In genomic region chr17:76264755-76265623, GRCh38 we compare ENCODE assay signal across 1 cellular context.
A peak's percentile ranks its signal among the peaks of the same experiment; 100 is the strongest.
TF ChIP-seq lines count a peak whose summit lies in the region.

UBALD2 (plus strand) TSS chr17:76265348; CDS start chr17:76265506, 158 bp downstream.

TF ChIP-seq in K562, 482 proteins besides CTCF, POLR2A, EP300 and RAD21 (continued from another document and continues in another):
- TF ChIP-seq PBX2 (CRISPR knock-in tag; IDR thresholded peaks at IDR 0.05; ENCODE audit: low read depth) (no peak), PBX2 (tag; conservative IDR thresholded peaks at IDR 0.05; ENCODE audit: low read depth) (no peak), CBFA2T2 (conservative IDR thresholded peaks at IDR 0.05) (no peak), ZNF408 (CRISPR knock-in tag; IDR thresholded peaks at IDR 0.05; ENCODE audit: low read depth) (no peak), MXI1 (IDR thresholded peaks at IDR 0.05; ENCODE audit: low read depth, low read length) (no peak; the same call in 1 of the 2 replicates), GATAD2A (IDR thresholded peaks at IDR 0.05) (no peak), NR1H2 (CRISPR knock-in tag; IDR thresholded peaks at IDR 0.05) (no peak), TAF7 (tag; IDR thresholded peaks at IDR 0.05) (no peak), SLC30A9 (CRISPR knock-in tag; IDR thresholded peaks at IDR 0.05) (no peak), SRSF1 (IDR thresholded peaks at IDR 0.05; ENCODE audit: low read depth, low read length) (no peak), ZZZ3 (IDR thresholded peaks at IDR 0.05) (no peak), NR0B1 (IDR thresholded peaks at IDR 0.05; ENCODE audit: partially characterized antibody) (no peak), SRSF7 (optimal IDR thresholded peaks at IDR 0.05; ENCODE audit: low read depth, low read length) (no peak), CREB3 (tag; conservative IDR thresholded peaks at IDR 0.05; ENCODE audit: low read depth) (peak; percentile 74), IRF1 (CRISPR knock-in tag; IDR thresholded peaks at IDR 0.05; ENCODE audit: borderline replicate concordance) (no peak), HBP1 (CRISPR knock-in tag; IDR thresholded peaks at IDR 0.05) (no peak), PRMT5 (CRISPR knock-in tag; IDR thresholded peaks at IDR 0.05) (no peak), AFF4 (CRISPR knock-in tag; IDR thresholded peaks at IDR 0.05) (no peak), DLX4 (CRISPR knock-in tag; IDR thresholded peaks at IDR 0.05) (no peak), THAP12 (CRISPR knock-in tag; IDR thresholded peaks at IDR 0.05) (peak; percentile 69; the same call in 1 of the 2 replicates), E2F5 (CRISPR knock-in tag; IDR thresholded peaks at IDR 0.05) (no peak), KDM4B (IDR thresholded peaks at IDR 0.05; ENCODE audit: borderline replicate concordance in 2 of 2, low read depth in 1 of 2) (no peak), NFXL1 (CRISPR knock-in tag; IDR thresholded peaks at IDR 0.05) (no peak), HMG20B (CRISPR knock-in tag; IDR thresholded peaks at IDR 0.05) (no peak), FOXK1 (CRISPR knock-in tag; IDR thresholded peaks at IDR 0.05; ENCODE audit: borderline replicate concordance) (no peak), GATA2 (CRISPR knock-in tag; IDR thresholded peaks at IDR 0.05) (no peak), ZNF655 (CRISPR knock-in tag; IDR thresholded peaks at IDR 0.05) (no peak), MEF2D (tag; conservative IDR thresholded peaks at IDR 0.05; ENCODE audit: low read depth) (no peak), LARP7 (IDR thresholded peaks at IDR 0.05) (no peak), ETV5 (CRISPR knock-in tag; IDR thresholded peaks at IDR 0.05; ENCODE audit: low read depth) (no peak), PRDM10 (IDR thresholded peaks at IDR 0.05; ENCODE audit: partially characterized antibody) (peak; percentile 75), ZNF436 (CRISPR knock-in tag; IDR thresholded peaks at IDR 0.05) (no peak), THRAP3 (IDR thresholded peaks at IDR 0.05; ENCODE audit: borderline replicate concordance) (no peak), ZNF449 (CRISPR knock-in tag; IDR thresholded peaks at IDR 0.05) (peak; percentile 59; the same call in 1 of the 2 replicates), HMG20A (CRISPR knock-in tag; conservative IDR thresholded peaks at IDR 0.05) (no peak), KAT7 (CRISPR knock-in tag; IDR thresholded peaks at IDR 0.05; ENCODE audit: borderline replicate concordance) (no peak)
